In the genomic region with DNA sequence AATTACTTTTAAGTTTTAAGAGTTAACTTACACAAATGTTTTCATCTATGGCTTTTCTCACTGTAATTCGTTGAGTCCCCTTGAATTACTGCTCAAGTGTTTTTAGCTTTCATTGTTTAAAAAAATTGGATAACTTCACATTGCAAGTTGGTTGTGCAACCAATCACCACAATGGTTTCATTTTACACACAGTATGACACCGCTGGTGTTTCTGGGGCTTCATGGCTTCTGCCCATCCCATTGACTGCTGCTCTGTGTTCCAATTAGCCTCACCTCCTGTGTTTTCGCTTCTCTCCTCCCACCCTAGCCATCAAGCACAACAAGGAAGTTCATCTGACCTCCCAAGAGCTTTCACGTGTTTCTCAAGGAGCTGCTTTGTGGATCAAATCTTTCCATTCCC, we compare ENCODE assay signal across 15 cellular contexts.
DNase-seq lines count a peak whose midpoint lies in the region; ATAC-seq and TF ChIP-seq lines count a peak whose summit lies in the region.
"Had no signal": no experiment of that assay in that cellular context is flagged by ENCODE, and none has a peak within 500 bp of the region (broad histone marks: within the 10 kb centered on the region; RNA-seq: fewer than 3 reads in every experiment).

No MANE protein-coding gene starts in this region.

- no peaks in the 10 kb centered on the region for H3K36me3 Mint-ChIP-seq in neural progenitor cell
- H3K36me3 Mint-ChIP-seq: activated naive CD4-positive, alpha-beta T cell treated with anti-CD3 and anti-CD28 coated beads, Interleukin-2, amount 10 ng/mL, durations not matched to agents 7 days and 5 days; immature natural killer cell had no signal

- DNase-seq in EL = peak; percentile 59
- DNase-seq in neural progenitor cell (ENCODE audit: low spot score) = no peak
- no peak for DNase-seq in erythroblast (lab: John Stamatoyannopoulos, UW)
- DNase-seq in OCI-M2 (lab: John Stamatoyannopoulos, UW; ENCODE audit: unreplicated experiment) = no peak
- no peak for DNase-seq in aorta
- no peak for DNase-seq in NCI-H2227 treated with DMSO at 0.1 percent for 48 hours (lab: John Stamatoyannopoulos, UW)
- DNase-seq: activated naive CD4-positive, alpha-beta T cell treated with anti-CD3 and anti-CD28 coated beads, Interleukin-2, amount 10 ng/mL, durations not matched to agents 7 days and 5 days; colonic mucosa; immature natural killer cell; NCI-H2029; T-helper 9 cell had no signal

- intact Hi-C loops in aorta (cut with DNase I) = no loop called here

- no peak overlapping the region for H3K27ac Mint-ChIP-seq in neural progenitor cell
- H3K27ac Mint-ChIP-seq: activated naive CD4-positive, alpha-beta T cell treated with anti-CD3 and anti-CD28 coated beads, Interleukin-2, amount 10 ng/mL, durations not matched to agents 7 days and 5 days; immature natural killer cell had no signal

- no peak overlapping the region for H3K4me3 Mint-ChIP-seq in neural progenitor cell
- H3K4me3 Mint-ChIP-seq: activated naive CD4-positive, alpha-beta T cell treated with anti-CD3 and anti-CD28 coated beads, Interleukin-2, amount 10 ng/mL, durations not matched to agents 7 days and 5 days; immature natural killer cell had no signal

- H3K9me3 Mint-ChIP-seq in neural progenitor cell = no peaks in the 10 kb centered on the region
- H3K9me3 Mint-ChIP-seq: activated naive CD4-positive, alpha-beta T cell treated with anti-CD3 and anti-CD28 coated beads, Interleukin-2, amount 10 ng/mL, durations not matched to agents 7 days and 5 days had no signal

- H3K27me3 ChIP-seq in Loucy (ENCODE audit: insufficient read depth, low read length, poor library complexity, severe bottlenecking) (no peaks in the 10 kb centered on the region), neural progenitor cell (no peaks in the 10 kb centered on the region), aorta (ENCODE audit: control insufficient read depth in 1 of 2, insufficient read depth in 2 of 2, low read length in 1 of 2) (no peaks in the 10 kb centered on the region)
- H3K27me3 ChIP-seq: colonic mucosa had no signal

- TF ChIP-seq CTCF in Loucy (conservative IDR thresholded peaks at IDR 0.05; ENCODE audit: low read length) = no peak
- no peak for TF ChIP-seq CTCF in WI38 (IDR thresholded peaks at IDR 0.05; ENCODE audit: low read depth, low read length)
- no peak for TF ChIP-seq CTCF in neural progenitor cell (IDR thresholded peaks at IDR 0.05)

- H4K20me1 ChIP-seq in Loucy (ENCODE audit: insufficient read depth, low read length, poor library complexity, severe bottlenecking) (no peaks in the 10 kb centered on the region), neural progenitor cell (ENCODE audit: low read depth) (no peaks in the 10 kb centered on the region)

- no peak for TF ChIP-seq POLR2A in erythroblast (IDR thresholded peaks at IDR 0.05; ENCODE audit: low read length)

- no peaks in the 10 kb centered on the region for H3K9me3 ChIP-seq in Loucy (ENCODE audit: insufficient read depth, low read depth, low read length)
- no peaks in the 10 kb centered on the region for H3K9me3 ChIP-seq in neural progenitor cell (ENCODE audit: low read depth)
- H3K9me3 ChIP-seq in aorta (ENCODE audit: control insufficient read depth, low read length) = no peaks in the 10 kb centered on the region
- H3K9me3 ChIP-seq: colonic mucosa, HAP-1 had no signal

- H3K36me3 ChIP-seq in Loucy (ENCODE audit: insufficient read depth, low read length) (no peaks in the 10 kb centered on the region), neural progenitor cell (no peaks in the 10 kb centered on the region), aorta (ENCODE audit: control insufficient read depth in 1 of 2, insufficient read depth in 2 of 2, low read length in 1 of 2) (no peaks in the 10 kb centered on the region)
- H3K36me3 ChIP-seq: colonic mucosa, HAP-1 had no signal

- H3K27ac ChIP-seq in neural progenitor cell (no peak overlapping the region), aorta (ENCODE audit: low read depth in 1 of 2, low read length in 2 of 2) (no peak overlapping the region)
- H3K27ac ChIP-seq: colonic mucosa had no signal

- H3K9ac ChIP-seq in Loucy (ENCODE audit: low read depth, low read length, poor library complexity, severe bottlenecking) = no peak overlapping the region
- no peak overlapping the region for H3K9ac ChIP-seq in neural progenitor cell

- no peaks in the 10 kb centered on the region for H3F3A ChIP-seq in Loucy (ENCODE audit: low read depth)
- no peaks in the 10 kb centered on the region for H3F3A ChIP-seq in neural progenitor cell (ENCODE audit: low read depth)

- H3K4me2 ChIP-seq in Loucy (ENCODE audit: low read depth, low read length, poor library complexity, severe bottlenecking) (peak overlapping the region; percentile 43), neural progenitor cell (no peak overlapping the region)

- 58 to 67% methylated on average over 4 of the region's 4 CpGs for WGBS in aorta, 2 donors

- no peaks in the 10 kb centered on the region for H3K9me2 ChIP-seq in Loucy (replicated peaks; ENCODE audit: low read depth, low read length)

- H2AFZ ChIP-seq in Loucy (ENCODE audit: low read length) (peak overlapping the region; percentile 85), neural progenitor cell (replicated peaks) (peak overlapping the region; percentile 52)

- peak overlapping the region; percentile 50 for H3K4me3 ChIP-seq in Loucy (ENCODE audit: low read length, poor library complexity, severe bottlenecking)
- peak overlapping the region; percentile 23 for H3K4me3 ChIP-seq in WI38 (ENCODE audit: low read depth, low read length)
- no peak overlapping the region for H3K4me3 ChIP-seq in neural progenitor cell
- no peak overlapping the region for H3K4me3 ChIP-seq in aorta (ENCODE audit: low read length in 2 of 2)
- H3K4me3 ChIP-seq: colonic mucosa, HAP-1 had no signal

- peaks cover 10% of the 10 kb centered on the region for H3K4me1 Mint-ChIP-seq in neural progenitor cell
- H3K4me1 Mint-ChIP-seq: activated naive CD4-positive, alpha-beta T cell treated with anti-CD3 and anti-CD28 coated beads, Interleukin-2, amount 10 ng/mL, durations not matched to agents 7 days and 5 days; immature natural killer cell had no signal

- no peaks in the 10 kb centered on the region for H3K27me3 Mint-ChIP-seq in neural progenitor cell (ENCODE audit: insufficient read depth, low read depth)
- H3K27me3 Mint-ChIP-seq: activated naive CD4-positive, alpha-beta T cell treated with anti-CD3 and anti-CD28 coated beads, Interleukin-2, amount 10 ng/mL, durations not matched to agents 7 days and 5 days had no signal

- no peak for ATAC-seq in aorta (ENCODE audit: low FRiP score)
- ATAC-seq: Panc1 had no signal

- H3K4me1 ChIP-seq in Loucy (ENCODE audit: insufficient read depth, low read length, poor library complexity, severe bottlenecking) (no peaks in the 10 kb centered on the region), neural progenitor cell (no peaks in the 10 kb centered on the region), aorta (ENCODE audit: control insufficient read depth in 1 of 2, insufficient read depth in 2 of 2, low read length in 2 of 2) (no peaks in the 10 kb centered on the region)
- H3K4me1 ChIP-seq: colonic mucosa, HAP-1 had no signal

- H3K79me2 ChIP-seq in Loucy (ENCODE audit: insufficient read depth, low read length) (no peaks in the 10 kb centered on the region), neural progenitor cell (ENCODE audit: low read depth) (no peaks in the 10 kb centered on the region)

Comparison
In these comparisons a context has a peak if more than half of its experiments do, and no peak if none do; other contexts are left out.
1. H3K4me3 ChIP-seq: peak in Loucy (single experiment) and WI38 (single experiment); none in neural progenitor cell (single experiment) and aorta (0 of 2).